1 cellular context compared by ENCODE assay signal in the genomic region with DNA sequence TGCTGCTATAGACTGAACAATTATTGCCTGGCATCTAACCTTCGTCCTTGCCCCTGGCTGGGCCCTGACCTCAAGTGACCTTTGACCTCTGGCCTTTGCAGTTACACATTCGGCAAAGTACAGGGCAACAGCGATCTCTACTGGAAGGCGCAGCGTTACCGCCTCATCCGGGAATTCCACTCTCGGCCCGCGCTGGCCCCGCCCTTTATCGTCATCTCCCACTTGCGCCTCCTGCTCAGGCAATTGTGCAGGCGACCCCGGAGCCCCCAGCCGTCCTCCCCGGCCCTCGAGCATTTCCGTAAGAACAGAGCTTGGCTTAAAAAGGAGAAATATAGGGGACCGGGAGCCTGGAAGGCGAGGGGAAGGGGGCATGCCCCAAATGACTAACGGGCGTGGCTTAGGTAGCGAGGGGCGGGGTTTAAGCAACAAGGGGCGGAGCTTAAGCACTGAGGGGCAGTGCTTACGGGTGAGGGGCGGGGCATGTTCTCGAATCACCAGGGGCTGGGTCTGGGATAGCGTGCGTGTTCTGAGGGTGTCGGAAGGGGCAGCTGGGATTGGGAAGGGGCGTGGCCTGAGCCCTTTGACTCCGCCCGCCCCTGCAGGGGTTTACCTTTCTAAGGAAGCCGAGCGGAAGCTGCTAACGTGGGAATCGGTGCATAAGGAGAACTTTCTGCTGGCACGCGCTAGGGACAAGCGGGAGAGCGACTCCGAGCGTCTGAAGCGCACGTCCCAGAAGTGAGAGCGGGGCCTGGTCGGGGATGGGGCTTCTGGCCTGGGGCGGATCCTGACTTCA.
TF ChIP-seq lines count a peak whose summit lies in the region.

No MANE protein-coding gene starts in this region.

TF ChIP-seq in K562, 482 proteins besides CTCF, POLR2A, EP300 and RAD21 (continued from another document):
- TF ChIP-seq, protein P1, sequence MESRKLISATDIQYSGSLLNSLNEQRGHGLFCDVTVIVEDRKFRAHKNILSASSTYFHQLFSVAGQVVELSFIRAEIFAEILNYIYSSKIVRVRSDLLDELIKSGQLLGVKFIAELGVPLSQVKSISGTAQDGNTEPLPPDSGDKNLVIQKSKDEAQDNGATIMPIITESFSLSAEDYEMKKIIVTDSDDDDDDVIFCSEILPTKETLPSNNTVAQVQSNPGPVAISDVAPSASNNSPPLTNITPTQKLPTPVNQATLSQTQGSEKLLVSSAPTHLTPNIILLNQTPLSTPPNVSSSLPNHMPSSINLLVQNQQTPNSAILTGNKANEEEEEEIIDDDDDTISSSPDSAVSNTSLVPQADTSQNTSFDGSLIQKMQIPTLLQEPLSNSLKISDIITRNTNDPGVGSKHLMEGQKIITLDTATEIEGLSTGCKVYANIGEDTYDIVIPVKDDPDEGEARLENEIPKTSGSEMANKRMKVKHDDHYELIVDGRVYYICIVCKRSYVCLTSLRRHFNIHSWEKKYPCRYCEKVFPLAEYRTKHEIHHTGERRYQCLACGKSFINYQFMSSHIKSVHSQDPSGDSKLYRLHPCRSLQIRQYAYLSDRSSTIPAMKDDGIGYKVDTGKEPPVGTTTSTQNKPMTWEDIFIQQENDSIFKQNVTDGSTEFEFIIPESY (CRISPR knock-in tag; IDR thresholded peaks at IDR 0.05) = peak; percentile 98
- no peak for TF ChIP-seq ZC3H4 (CRISPR knock-in tag; IDR thresholded peaks at IDR 0.05; ENCODE audit: borderline replicate concordance)
- 0 out of 2 replicates have a peak, but pooled peaks have one; percentile 45 for TF ChIP-seq TCF7 (IDR thresholded peaks at IDR 0.05; ENCODE audit: borderline replicate concordance)
- TF ChIP-seq SNRNP70 (optimal IDR thresholded peaks at IDR 0.05; ENCODE audit: low read depth, low read length) = no peak
- TF ChIP-seq NRF1 (conservative IDR thresholded peaks at IDR 0.05 in 1 of 2, IDR thresholded peaks at IDR 0.05 in 1 of 2) = peak; percentile 64 to 69
- TF ChIP-seq L3MBTL2 (IDR thresholded peaks at IDR 0.05) = peak; percentile 76
- no peak for TF ChIP-seq TOE1 (IDR thresholded peaks at IDR 0.05; ENCODE audit: borderline replicate concordance)
- TF ChIP-seq TOE1 (CRISPR knock-in tag; IDR thresholded peaks at IDR 0.05; ENCODE audit: borderline replicate concordance, low read depth) = no peak
- TF ChIP-seq, protein P2, sequence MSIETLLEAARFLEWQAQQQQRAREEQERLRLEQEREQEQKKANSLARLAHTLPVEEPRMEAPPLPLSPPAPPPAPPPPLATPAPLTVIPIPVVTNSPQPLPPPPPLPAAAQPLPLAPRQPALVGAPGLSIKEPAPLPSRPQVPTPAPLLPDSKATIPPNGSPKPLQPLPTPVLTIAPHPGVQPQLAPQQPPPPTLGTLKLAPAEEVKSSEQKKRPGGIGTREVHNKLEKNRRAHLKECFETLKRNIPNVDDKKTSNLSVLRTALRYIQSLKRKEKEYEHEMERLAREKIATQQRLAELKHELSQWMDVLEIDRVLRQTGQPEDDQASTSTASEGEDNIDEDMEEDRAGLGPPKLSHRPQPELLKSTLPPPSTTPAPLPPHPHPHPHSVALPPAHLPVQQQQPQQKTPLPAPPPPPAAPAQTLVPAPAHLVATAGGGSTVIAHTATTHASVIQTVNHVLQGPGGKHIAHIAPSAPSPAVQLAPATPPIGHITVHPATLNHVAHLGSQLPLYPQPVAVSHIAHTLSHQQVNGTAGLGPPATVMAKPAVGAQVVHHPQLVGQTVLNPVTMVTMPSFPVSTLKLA (conservative IDR thresholded peaks at IDR 0.05) = 0 out of 4 replicates have a peak, but pooled peaks of 1 of the 2 experiments have one; percentile 50
- TF ChIP-seq, protein P3, sequence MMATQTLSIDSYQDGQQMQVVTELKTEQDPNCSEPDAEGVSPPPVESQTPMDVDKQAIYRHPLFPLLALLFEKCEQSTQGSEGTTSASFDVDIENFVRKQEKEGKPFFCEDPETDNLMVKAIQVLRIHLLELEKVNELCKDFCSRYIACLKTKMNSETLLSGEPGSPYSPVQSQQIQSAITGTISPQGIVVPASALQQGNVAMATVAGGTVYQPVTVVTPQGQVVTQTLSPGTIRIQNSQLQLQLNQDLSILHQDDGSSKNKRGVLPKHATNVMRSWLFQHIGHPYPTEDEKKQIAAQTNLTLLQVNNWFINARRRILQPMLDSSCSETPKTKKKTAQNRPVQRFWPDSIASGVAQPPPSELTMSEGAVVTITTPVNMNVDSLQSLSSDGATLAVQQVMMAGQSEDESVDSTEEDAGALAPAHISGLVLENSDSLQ (IDR thresholded peaks at IDR 0.05) = peak; percentile 59
- TF ChIP-seq RBFOX2 (IDR thresholded peaks at IDR 0.05; ENCODE audit: low read depth, low read length) = peak; percentile 48; the same call in 1 of the 2 replicates
- no peak for TF ChIP-seq HDAC8 (tag; IDR thresholded peaks at IDR 0.05)
- TF ChIP-seq ELF1 (tag; IDR thresholded peaks at IDR 0.05) = peak; percentile 47; the same call in 1 of the 2 replicates
- TF ChIP-seq NFE2 (IDR thresholded peaks at IDR 0.05; ENCODE audit: low read depth) = no peak
- TF ChIP-seq FOXK2 (conservative IDR thresholded peaks at IDR 0.05 in 1 of 2, IDR thresholded peaks at IDR 0.05 in 1 of 2; ENCODE audit: low read depth in 2 of 2) = peak; percentile 89 to 92
- no peak for TF ChIP-seq CREBBP (IDR thresholded peaks at IDR 0.05; ENCODE audit: low read depth, low read length)
- TF ChIP-seq, protein P4, sequence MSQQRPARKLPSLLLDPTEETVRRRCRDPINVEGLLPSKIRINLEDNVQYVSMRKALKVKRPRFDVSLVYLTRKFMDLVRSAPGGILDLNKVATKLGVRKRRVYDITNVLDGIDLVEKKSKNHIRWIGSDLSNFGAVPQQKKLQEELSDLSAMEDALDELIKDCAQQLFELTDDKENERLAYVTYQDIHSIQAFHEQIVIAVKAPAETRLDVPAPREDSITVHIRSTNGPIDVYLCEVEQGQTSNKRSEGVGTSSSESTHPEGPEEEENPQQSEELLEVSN (IDR thresholded peaks at IDR 0.05; ENCODE audit: borderline replicate concordance in 1 of 2, extremely low read depth in 1 of 2, insufficient read depth in 1 of 2, insufficient read length in 1 of 2, low read depth in 1 of 2, low read length in 1 of 2, poor library complexity in 1 of 2, severe bottlenecking in 1 of 2) = peak in 1 of 2 experiments; percentile 86
- TF ChIP-seq, protein P5, sequence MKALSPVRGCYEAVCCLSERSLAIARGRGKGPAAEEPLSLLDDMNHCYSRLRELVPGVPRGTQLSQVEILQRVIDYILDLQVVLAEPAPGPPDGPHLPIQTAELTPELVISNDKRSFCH (CRISPR knock-in tag; IDR thresholded peaks at IDR 0.05) = no peak
- TF ChIP-seq, protein P5 (tag; IDR thresholded peaks at IDR 0.05) = peak; percentile 85; the same call in 1 of the 2 replicates
- TF ChIP-seq SMC3 (conservative IDR thresholded peaks at IDR 0.05; ENCODE audit: insufficient read depth, low read depth, low read length) = peak; percentile 60; the same call in 1 of the 2 replicates
- peak; percentile 63 for TF ChIP-seq POLR2G (IDR thresholded peaks at IDR 0.05; ENCODE audit: low read depth, low read length)
